ENCODE assay signal across 1 cellular context in the genomic region with DNA sequence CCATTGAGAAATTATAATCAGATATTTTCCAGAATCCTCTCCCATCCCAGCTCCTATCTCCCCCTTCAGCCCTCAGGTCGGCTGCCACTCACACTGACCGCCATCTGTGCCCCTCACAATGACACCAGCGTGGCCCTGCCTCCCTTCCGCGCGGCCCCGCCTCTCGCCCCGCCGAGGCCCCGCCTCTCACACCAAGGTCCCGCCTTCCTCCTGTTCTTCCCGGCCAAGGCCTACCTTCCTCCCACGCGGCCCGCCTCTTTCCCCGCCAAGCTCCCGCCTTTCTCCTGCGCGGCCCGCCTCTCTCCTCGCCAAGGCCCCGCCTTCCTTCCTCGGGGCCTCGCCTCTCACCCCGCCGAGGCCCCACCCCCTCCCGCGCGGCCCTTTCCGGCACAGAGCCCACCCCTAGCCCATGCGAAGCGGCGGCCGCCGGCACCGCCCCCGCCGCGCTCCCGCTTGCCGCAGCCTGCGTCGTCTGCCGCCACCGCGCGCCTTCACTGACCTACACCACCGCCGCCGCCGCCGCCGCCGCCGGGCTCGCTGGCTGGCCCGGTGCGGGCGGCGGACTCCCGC.
TF ChIP-seq lines count a peak whose summit lies in the region.

A gene (plus strand): TSS at position 410 of the 570 bp plus-strand sequence. CDS start 261 bp downstream, outside the sequence.

TF ChIP-seq in K562, 482 proteins besides CTCF, POLR2A, EP300 and RAD21 (continued from another document and continues in another):
- TF ChIP-seq, protein P1, sequence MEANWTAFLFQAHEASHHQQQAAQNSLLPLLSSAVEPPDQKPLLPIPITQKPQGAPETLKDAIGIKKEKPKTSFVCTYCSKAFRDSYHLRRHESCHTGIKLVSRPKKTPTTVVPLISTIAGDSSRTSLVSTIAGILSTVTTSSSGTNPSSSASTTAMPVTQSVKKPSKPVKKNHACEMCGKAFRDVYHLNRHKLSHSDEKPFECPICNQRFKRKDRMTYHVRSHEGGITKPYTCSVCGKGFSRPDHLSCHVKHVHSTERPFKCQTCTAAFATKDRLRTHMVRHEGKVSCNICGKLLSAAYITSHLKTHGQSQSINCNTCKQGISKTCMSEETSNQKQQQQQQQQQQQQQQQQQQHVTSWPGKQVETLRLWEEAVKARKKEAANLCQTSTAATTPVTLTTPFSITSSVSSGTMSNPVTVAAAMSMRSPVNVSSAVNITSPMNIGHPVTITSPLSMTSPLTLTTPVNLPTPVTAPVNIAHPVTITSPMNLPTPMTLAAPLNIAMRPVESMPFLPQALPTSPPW (CRISPR knock-in tag; IDR thresholded peaks at IDR 0.05): peak; percentile 91
- TF ChIP-seq XRCC5 (IDR thresholded peaks at IDR 0.05; ENCODE audit: low read depth, low read length) (peak; percentile 60; the same call in 1 of the 2 replicates), RBM22 (IDR thresholded peaks at IDR 0.05; ENCODE audit: low read depth, low read length, poor library complexity, severe bottlenecking) (no peak), BRCA1 (IDR thresholded peaks at IDR 0.05) (no peak), BRCA1 (CRISPR knock-in tag; IDR thresholded peaks at IDR 0.05) (no peak), ARID1B (IDR thresholded peaks at IDR 0.05) (peak; percentile 35; the same call in 1 of the 2 replicates), POLR2AphosphoS5 (IDR thresholded peaks at IDR 0.05; ENCODE audit: control insufficient read depth, insufficient read depth, low read depth, low read length) (0 out of 2 replicates have a peak, but pooled peaks have one; percentile 12), MAZ (CRISPR knock-in tag; conservative IDR thresholded peaks at IDR 0.05 in 1 of 2, IDR thresholded peaks at IDR 0.05 in 1 of 2) (peak in 1 of 2 experiments; percentile 64; a peak in 3 of 4 replicates), KDM5B (IDR thresholded peaks at IDR 0.05; ENCODE audit: insufficient replicate concordance, low read depth, low read length) (peak; percentile 3), EGR1 (conservative IDR thresholded peaks at IDR 0.05) (peak; percentile 98), ESRRB (CRISPR knock-in tag; IDR thresholded peaks at IDR 0.05; ENCODE audit: borderline replicate concordance) (no peak), BHLHE40 (IDR thresholded peaks at IDR 0.05; ENCODE audit: low read length) (no peak), MCM7 (IDR thresholded peaks at IDR 0.05) (no peak), POLR3A (IDR thresholded peaks at IDR 0.05; ENCODE audit: borderline replicate concordance, extremely low read depth, insufficient read depth, insufficient read length) (no peak), RBM17 (IDR thresholded peaks at IDR 0.05; ENCODE audit: borderline replicate concordance, low read depth, low read length) (no peak), POU5F1 (IDR thresholded peaks at IDR 0.05; ENCODE audit: borderline replicate concordance, low read depth, low read length, partially characterized antibody) (no peak), RFX5 (IDR thresholded peaks at IDR 0.05; ENCODE audit: low read depth, low read length) (no peak), FUS (optimal IDR thresholded peaks at IDR 0.05; ENCODE audit: low read depth, low read length) (peak; percentile 13), ATF7 (IDR thresholded peaks at IDR 0.05) (peak; percentile 62), CTBP1 (IDR thresholded peaks at IDR 0.05; ENCODE audit: borderline replicate concordance) (peak; percentile 88), ESRRA (IDR thresholded peaks at IDR 0.05; ENCODE audit: borderline replicate concordance, low read depth) (no peak), ELF1 (tag; IDR thresholded peaks at IDR 0.05) (0 out of 2 replicates have a peak, but pooled peaks have one; percentile 28), ARID2 (IDR thresholded peaks at IDR 0.05) (no peak), PML (IDR thresholded peaks at IDR 0.05; ENCODE audit: low read length) (no peak), YY1 (IDR thresholded peaks at IDR 0.05; ENCODE audit: borderline replicate concordance in 1 of 3, control insufficient read depth in 1 of 3, extremely low read depth in 1 of 3, insufficient read depth in 3 of 3, insufficient read length in 1 of 3, insufficient replicate concordance in 2 of 3, low read depth in 1 of 3, low read length in 2 of 3) (peak in 1 of 3 experiments; percentile 69), SIRT6 (IDR thresholded peaks at IDR 0.05; ENCODE audit: low read depth, low read length) (no peak), HNRNPH1 (optimal IDR thresholded peaks at IDR 0.05; ENCODE audit: low read depth, low read length) (no peak), CBFA2T2 (conservative IDR thresholded peaks at IDR 0.05) (no peak), MAFG (tag; conservative IDR thresholded peaks at IDR 0.05) (no peak)
- TF ChIP-seq, protein P2, sequence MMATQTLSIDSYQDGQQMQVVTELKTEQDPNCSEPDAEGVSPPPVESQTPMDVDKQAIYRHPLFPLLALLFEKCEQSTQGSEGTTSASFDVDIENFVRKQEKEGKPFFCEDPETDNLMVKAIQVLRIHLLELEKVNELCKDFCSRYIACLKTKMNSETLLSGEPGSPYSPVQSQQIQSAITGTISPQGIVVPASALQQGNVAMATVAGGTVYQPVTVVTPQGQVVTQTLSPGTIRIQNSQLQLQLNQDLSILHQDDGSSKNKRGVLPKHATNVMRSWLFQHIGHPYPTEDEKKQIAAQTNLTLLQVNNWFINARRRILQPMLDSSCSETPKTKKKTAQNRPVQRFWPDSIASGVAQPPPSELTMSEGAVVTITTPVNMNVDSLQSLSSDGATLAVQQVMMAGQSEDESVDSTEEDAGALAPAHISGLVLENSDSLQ (IDR thresholded peaks at IDR 0.05): peak; percentile 95
- TF ChIP-seq, protein P3, sequence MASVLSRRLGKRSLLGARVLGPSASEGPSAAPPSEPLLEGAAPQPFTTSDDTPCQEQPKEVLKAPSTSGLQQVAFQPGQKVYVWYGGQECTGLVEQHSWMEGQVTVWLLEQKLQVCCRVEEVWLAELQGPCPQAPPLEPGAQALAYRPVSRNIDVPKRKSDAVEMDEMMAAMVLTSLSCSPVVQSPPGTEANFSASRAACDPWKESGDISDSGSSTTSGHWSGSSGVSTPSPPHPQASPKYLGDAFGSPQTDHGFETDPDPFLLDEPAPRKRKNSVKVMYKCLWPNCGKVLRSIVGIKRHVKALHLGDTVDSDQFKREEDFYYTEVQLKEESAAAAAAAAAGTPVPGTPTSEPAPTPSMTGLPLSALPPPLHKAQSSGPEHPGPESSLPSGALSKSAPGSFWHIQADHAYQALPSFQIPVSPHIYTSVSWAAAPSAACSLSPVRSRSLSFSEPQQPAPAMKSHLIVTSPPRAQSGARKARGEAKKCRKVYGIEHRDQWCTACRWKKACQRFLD (CRISPR knock-in tag; IDR thresholded peaks at IDR 0.05): 0 out of 2 replicates have a peak, but pooled peaks have one; percentile 52
- TF ChIP-seq, protein P4, sequence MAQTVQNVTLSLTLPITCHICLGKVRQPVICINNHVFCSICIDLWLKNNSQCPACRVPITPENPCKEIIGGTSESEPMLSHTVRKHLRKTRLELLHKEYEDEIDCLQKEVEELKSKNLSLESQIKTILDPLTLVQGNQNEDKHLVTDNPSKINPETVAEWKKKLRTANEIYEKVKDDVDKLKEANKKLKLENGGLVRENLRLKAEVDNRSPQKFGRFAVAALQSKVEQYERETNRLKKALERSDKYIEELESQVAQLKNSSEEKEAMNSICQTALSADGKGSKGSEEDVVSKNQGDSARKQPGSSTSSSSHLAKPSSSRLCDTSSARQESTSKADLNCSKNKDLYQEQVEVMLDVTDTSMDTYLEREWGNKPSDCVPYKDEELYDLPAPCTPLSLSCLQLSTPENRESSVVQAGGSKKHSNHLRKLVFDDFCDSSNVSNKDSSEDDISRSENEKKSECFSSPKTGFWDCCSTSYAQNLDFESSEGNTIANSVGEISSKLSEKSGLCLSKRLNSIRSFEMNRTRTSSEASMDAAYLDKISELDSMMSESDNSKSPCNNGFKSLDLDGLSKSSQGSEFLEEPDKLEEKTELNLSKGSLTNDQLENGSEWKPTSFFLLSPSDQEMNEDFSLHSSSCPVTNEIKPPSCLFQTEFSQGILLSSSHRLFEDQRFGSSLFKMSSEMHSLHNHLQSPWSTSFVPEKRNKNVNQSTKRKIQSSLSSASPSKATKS (CRISPR knock-in tag; IDR thresholded peaks at IDR 0.05): no peak
- TF ChIP-seq, protein P5, sequence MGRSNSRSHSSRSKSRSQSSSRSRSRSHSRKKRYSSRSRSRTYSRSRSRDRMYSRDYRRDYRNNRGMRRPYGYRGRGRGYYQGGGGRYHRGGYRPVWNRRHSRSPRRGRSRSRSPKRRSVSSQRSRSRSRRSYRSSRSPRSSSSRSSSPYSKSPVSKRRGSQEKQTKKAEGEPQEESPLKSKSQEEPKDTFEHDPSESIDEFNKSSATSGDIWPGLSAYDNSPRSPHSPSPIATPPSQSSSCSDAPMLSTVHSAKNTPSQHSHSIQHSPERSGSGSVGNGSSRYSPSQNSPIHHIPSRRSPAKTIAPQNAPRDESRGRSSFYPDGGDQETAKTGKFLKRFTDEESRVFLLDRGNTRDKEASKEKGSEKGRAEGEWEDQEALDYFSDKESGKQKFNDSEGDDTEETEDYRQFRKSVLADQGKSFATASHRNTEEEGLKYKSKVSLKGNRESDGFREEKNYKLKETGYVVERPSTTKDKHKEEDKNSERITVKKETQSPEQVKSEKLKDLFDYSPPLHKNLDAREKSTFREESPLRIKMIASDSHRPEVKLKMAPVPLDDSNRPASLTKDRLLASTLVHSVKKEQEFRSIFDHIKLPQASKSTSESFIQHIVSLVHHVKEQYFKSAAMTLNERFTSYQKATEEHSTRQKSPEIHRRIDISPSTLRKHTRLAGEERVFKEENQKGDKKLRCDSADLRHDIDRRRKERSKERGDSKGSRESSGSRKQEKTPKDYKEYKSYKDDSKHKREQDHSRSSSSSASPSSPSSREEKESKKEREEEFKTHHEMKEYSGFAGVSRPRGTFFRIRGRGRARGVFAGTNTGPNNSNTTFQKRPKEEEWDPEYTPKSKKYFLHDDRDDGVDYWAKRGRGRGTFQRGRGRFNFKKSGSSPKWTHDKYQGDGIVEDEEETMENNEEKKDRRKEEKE (IDR thresholded peaks at IDR 0.05; ENCODE audit: borderline replicate concordance in 1 of 2, control insufficient read depth in 1 of 2, low read depth in 2 of 2, low read length in 1 of 2): 0 out of 4 replicates have a peak, but pooled peaks of 1 of the 2 experiments have one; percentile 39
- TF ChIP-seq, protein P6, sequence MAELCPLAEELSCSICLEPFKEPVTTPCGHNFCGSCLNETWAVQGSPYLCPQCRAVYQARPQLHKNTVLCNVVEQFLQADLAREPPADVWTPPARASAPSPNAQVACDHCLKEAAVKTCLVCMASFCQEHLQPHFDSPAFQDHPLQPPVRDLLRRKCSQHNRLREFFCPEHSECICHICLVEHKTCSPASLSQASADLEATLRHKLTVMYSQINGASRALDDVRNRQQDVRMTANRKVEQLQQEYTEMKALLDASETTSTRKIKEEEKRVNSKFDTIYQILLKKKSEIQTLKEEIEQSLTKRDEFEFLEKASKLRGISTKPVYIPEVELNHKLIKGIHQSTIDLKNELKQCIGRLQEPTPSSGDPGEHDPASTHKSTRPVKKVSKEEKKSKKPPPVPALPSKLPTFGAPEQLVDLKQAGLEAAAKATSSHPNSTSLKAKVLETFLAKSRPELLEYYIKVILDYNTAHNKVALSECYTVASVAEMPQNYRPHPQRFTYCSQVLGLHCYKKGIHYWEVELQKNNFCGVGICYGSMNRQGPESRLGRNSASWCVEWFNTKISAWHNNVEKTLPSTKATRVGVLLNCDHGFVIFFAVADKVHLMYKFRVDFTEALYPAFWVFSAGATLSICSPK (IDR thresholded peaks at IDR 0.05; ENCODE audit: borderline replicate concordance): no peak
- TF ChIP-seq, protein P7, sequence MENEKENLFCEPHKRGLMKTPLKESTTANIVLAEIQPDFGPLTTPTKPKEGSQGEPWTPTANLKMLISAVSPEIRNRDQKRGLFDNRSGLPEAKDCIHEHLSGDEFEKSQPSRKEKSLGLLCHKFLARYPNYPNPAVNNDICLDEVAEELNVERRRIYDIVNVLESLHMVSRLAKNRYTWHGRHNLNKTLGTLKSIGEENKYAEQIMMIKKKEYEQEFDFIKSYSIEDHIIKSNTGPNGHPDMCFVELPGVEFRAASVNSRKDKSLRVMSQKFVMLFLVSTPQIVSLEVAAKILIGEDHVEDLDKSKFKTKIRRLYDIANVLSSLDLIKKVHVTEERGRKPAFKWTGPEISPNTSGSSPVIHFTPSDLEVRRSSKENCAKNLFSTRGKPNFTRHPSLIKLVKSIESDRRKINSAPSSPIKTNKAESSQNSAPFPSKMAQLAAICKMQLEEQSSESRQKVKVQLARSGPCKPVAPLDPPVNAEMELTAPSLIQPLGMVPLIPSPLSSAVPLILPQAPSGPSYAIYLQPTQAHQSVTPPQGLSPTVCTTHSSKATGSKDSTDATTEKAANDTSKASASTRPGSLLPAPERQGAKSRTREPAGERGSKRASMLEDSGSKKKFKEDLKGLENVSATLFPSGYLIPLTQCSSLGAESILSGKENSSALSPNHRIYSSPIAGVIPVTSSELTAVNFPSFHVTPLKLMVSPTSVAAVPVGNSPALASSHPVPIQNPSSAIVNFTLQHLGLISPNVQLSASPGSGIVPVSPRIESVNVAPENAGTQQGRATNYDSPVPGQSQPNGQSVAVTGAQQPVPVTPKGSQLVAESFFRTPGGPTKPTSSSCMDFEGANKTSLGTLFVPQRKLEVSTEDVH (IDR thresholded peaks at IDR 0.05; ENCODE audit: low read depth, partially characterized antibody): peak; percentile 71
- TF ChIP-seq, protein P8, sequence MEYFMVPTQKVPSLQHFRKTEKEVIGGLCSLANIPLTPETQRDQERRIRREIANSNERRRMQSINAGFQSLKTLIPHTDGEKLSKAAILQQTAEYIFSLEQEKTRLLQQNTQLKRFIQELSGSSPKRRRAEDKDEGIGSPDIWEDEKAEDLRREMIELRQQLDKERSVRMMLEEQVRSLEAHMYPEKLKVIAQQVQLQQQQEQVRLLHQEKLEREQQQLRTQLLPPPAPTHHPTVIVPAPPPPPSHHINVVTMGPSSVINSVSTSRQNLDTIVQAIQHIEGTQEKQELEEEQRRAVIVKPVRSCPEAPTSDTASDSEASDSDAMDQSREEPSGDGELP (CRISPR knock-in tag; IDR thresholded peaks at IDR 0.05; ENCODE audit: borderline replicate concordance): peak; percentile 47; the same call in 1 of the 2 replicates
- TF ChIP-seq, protein P9, sequence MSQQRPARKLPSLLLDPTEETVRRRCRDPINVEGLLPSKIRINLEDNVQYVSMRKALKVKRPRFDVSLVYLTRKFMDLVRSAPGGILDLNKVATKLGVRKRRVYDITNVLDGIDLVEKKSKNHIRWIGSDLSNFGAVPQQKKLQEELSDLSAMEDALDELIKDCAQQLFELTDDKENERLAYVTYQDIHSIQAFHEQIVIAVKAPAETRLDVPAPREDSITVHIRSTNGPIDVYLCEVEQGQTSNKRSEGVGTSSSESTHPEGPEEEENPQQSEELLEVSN (IDR thresholded peaks at IDR 0.05; ENCODE audit: borderline replicate concordance in 1 of 2, extremely low read depth in 1 of 2, insufficient read depth in 1 of 2, insufficient read length in 1 of 2, low read depth in 1 of 2, low read length in 1 of 2, poor library complexity in 1 of 2, severe bottlenecking in 1 of 2): peak in 1 of 2 experiments; percentile 55
- TF ChIP-seq, protein P10, sequence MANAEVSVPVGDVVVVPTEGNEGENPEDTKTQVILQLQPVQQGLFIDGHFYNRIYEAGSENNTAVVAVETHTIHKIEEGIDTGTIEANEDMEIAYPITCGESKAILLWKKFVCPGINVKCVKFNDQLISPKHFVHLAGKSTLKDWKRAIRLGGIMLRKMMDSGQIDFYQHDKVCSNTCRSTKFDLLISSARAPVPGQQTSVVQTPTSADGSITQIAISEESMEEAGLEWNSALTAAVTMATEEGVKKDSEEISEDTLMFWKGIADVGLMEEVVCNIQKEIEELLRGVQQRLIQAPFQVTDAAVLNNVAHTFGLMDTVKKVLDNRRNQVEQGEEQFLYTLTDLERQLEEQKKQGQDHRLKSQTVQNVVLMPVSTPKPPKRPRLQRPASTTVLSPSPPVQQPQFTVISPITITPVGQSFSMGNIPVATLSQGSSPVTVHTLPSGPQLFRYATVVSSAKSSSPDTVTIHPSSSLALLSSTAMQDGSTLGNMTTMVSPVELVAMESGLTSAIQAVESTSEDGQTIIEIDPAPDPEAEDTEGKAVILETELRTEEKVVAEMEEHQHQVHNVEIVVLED (CRISPR knock-in tag; IDR thresholded peaks at IDR 0.05): peak; percentile 64
